29 cellular contexts compared by ENCODE assay signal in the genomic region with DNA sequence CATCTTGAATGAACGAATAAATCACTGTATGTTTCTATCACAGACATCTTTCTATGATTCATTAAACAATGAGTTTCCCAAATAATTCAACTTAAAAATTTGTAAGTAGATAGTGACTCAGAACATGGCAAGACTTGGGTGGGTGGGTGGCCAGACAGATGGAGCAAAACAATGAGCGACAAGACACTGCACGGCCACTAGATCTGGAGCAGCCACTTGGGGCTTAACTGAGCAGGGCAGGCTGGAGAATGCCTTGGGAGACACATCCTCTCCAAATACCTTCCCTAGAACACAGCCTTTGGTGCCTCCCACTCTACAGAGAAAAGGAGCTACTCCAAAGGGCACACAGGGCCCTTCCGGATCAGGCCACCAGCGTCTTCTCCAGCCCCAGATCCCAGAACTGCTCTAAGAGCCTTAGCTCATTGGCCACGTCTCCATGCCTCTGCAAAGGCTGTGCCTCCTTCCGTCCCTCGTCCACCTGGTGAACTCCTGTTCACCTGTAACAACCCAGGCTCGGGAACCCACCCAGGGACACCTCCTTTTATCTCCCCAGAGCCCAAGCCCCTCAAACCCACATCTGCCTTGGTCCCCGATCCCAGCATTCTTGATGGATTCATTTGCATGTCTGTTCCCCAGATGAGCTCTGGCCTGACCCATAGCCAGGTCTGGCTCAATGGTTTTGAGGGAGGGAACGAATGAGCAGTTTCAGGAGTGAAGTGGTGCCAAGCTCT.
"Had no signal": no experiment of that assay in that cellular context is flagged by ENCODE, and none has a peak within 500 bp of the region (broad histone marks: within the 10 kb centered on the region; RNA-seq: fewer than 3 reads in every experiment).

No MANE protein-coding gene starts in this region.

- H3K27me3 ChIP-seq: hepatocyte, right atrium auricular region, right lobe of liver, testis, thyroid gland, vagina had no signal

- FAIRE-seq: keratinocyte had no signal

- H3K36me3 ChIP-seq: heart right ventricle, left lung, right atrium auricular region, right lobe of liver, stomach, thyroid gland, transverse colon, upper lobe of left lung, vagina had no signal

- H3K27ac ChIP-seq: heart right ventricle, hepatocyte, left lung, parathyroid adenoma, right atrium auricular region, right lobe of liver, stomach, testis, thyroid gland, transverse colon, upper lobe of left lung, vagina had no signal

- H3K36me3 Mint-ChIP-seq: mesothelial cell of epicardium; naive B cell; natural killer cell; stimulated activated naive B cell treated with anti-CD40 and anti-IgM and Interleukin-4, amounts not matched to agents 10 μg/mL and 1 μg/mL and 100 μg/mL, for 72 hours had no signal

- H3K4me3 ChIP-seq: heart right ventricle, hepatocyte, left lung, lung, right atrium auricular region, right lobe of liver, smooth muscle cell, stomach, testis, thyroid gland, transverse colon, upper lobe of left lung, vagina had no signal

- H3K4me2 ChIP-seq: hepatocyte, smooth muscle cell had no signal

- H3K4me1 ChIP-seq: left lung, parathyroid adenoma, transverse colon had no signal

- H3K4me1 Mint-ChIP-seq: mesothelial cell of epicardium had no signal

- H3K9ac ChIP-seq: parathyroid adenoma had no signal

- H3K9me3 ChIP-seq: heart right ventricle, left lung, right atrium auricular region, right lobe of liver, stomach, testis, thyroid gland, transverse colon, upper lobe of left lung, vagina had no signal

- H3K4me3 Mint-ChIP-seq: mesothelial cell of epicardium; natural killer cell; nephron progenitor cell; stimulated activated naive B cell treated with anti-CD40 and anti-IgM and Interleukin-4, amounts not matched to agents 10 μg/mL and 1 μg/mL and 100 μg/mL, for 72 hours had no signal

- DNase-seq: heart right ventricle; left colon; mesendoderm; naive B cell; natural killer cell; nephron progenitor cell; nucleus accumbens; stimulated activated CD4-positive, alpha-beta T cell treated with anti-CD3 and anti-CD28 coated beads, Interleukin-12 subunit alpha, Interleukin-12 subunit beta, amount 100 ng/mL, for 4 hours; stimulated activated CD4-positive, alpha-beta T cell treated with anti-CD3 and anti-CD28 coated beads, Interleukin-15, amount 100 ng/mL, for 24 hours; stimulated activated CD4-positive, alpha-beta T cell treated with anti-CD3 and anti-CD28 coated beads, Interleukin-2, amount 100 ng/mL, for 24 hours; stimulated activated CD4-positive, alpha-beta T cell treated with anti-CD3 and anti-CD28 coated beads, Interleukin-4, amount 100 ng/mL, for 1 hour; stimulated activated naive B cell treated with anti-CD40 and anti-IgM and Interleukin-4, amounts not matched to agents 10 μg/mL and 1 μg/mL and 100 μg/mL, for 72 hours; stimulated activated naive CD8-positive, alpha-beta T cell treated with anti-CD3 and anti-CD28 coated beads, Interleukin-15, Interleukin-2, amounts not matched to agents 100 U/mL and 50 U/mL, for 24 hours; stomach; testis; thyroid gland; transverse colon had no signal

- H2AFZ ChIP-seq: hepatocyte, parathyroid adenoma had no signal

- H3K9me3 Mint-ChIP-seq: mesothelial cell of epicardium; natural killer cell; nephron progenitor cell; stimulated activated naive B cell treated with anti-CD40 and anti-IgM and Interleukin-4, amounts not matched to agents 10 μg/mL and 1 μg/mL and 100 μg/mL, for 72 hours had no signal

- H3K79me2 ChIP-seq: hepatocyte, parathyroid adenoma had no signal

- H3K27ac Mint-ChIP-seq: mesothelial cell of epicardium, naive B cell, natural killer cell, nephron progenitor cell, progenitor cell of endocrine pancreas had no signal
